ENCODE assay signal across 9 cellular contexts in genomic region chr19:38693380-38694223, GRCh38. TPM values are rescaled to one million over a fixed set of nuclear protein-coding genes. Genes with fewer than 3 reads are reported as not detected.
DNase-seq lines count a peak whose midpoint lies in the region; ATAC-seq, FAIRE-seq and TF ChIP-seq lines count a peak whose summit lies in the region.
"Had no signal": no experiment of that assay in that cellular context is flagged by ENCODE, and none has a peak within 500 bp of the region (broad histone marks: within the 10 kb centered on the region; RNA-seq: fewer than 3 reads in every experiment).

No MANE protein-coding gene starts in this region.

- no peak for ATAC-seq in HG03196 (IDR thresholded peaks at IDR 0.05; ENCODE audit: unreplicated experiment)

- DNase-seq in activated naive CD4-positive, alpha-beta T cell treated with Interleukin-2 at 50 U/mL for 16 hours = peak; percentile 41
- DNase-seq in activated naive CD4-positive, alpha-beta T cell (lab: John Stamatoyannopoulos, UW) = no peak
- DNase-seq in RCC 7860 (ENCODE audit: low spot score) = peak; percentile 97
- peak; percentile 84 for DNase-seq in bronchial epithelial cell (ENCODE audit: low read depth)
- peak; percentile 36 for DNase-seq in stromal cell of bone marrow (ENCODE audit: low read depth)
- DNase-seq in WERI-Rb-1 = no peak

- H3K27me3 ChIP-seq in bronchial epithelial cell (ENCODE audit: control insufficient read depth, insufficient read depth, low read length) (no peaks in the 10 kb centered on the region), layer of hippocampus (ENCODE audit: control insufficient read depth, insufficient read depth, low read length) (no peaks in the 10 kb centered on the region), WERI-Rb-1 (ENCODE audit: insufficient read depth, low read depth, severe bottlenecking) (no peaks in the 10 kb centered on the region)

- FAIRE-seq in RCC 7860 (lab: Jason Lieb, UNC) = peak; percentile 91
- no peak for FAIRE-seq in bronchial epithelial cell (lab: Jason Lieb, UNC)
- FAIRE-seq: colon had no signal

- no peak overlapping the region for H3K4me3 ChIP-seq in bronchial epithelial cell (ENCODE audit: low read depth, low read length)
- H3K4me3 ChIP-seq in WERI-Rb-1 (ENCODE audit: low read depth, low read length) = no peak overlapping the region

- peak overlapping the region; percentile 71 for H3K27ac ChIP-seq in layer of hippocampus (ENCODE audit: low read depth, low read length)
- no peak overlapping the region for H3K27ac ChIP-seq in WERI-Rb-1

- TF ChIP-seq CTCF in bronchial epithelial cell (IDR thresholded peaks at IDR 0.05; ENCODE audit: insufficient read depth, low read length, severe bottlenecking) (no peak), WERI-Rb-1 (IDR thresholded peaks at IDR 0.05; ENCODE audit: low read depth, low read length) (no peak)

- H3K9me3 ChIP-seq in WERI-Rb-1 (ENCODE audit: severe bottlenecking) = no peaks in the 10 kb centered on the region

- H3K36me3 ChIP-seq in bronchial epithelial cell (ENCODE audit: control insufficient read depth, insufficient read depth, low read length) = peaks cover 17% of the 10 kb centered on the region
- H3K36me3 ChIP-seq in WERI-Rb-1 = peaks cover 81% of the 10 kb centered on the region

RNA-seq across cellular contexts. Expression of gene ACTN4, which starts 46.2 kb away (rescaled TPM):
- total RNA-seq in bronchial epithelial cell = 130 and 135 TPM in 2 replicates

RNA-seq across cellular contexts. Expression of gene CAPN12, which starts 50.7 kb away (rescaled TPM):
- total RNA-seq in bronchial epithelial cell = 6.6 and 6.8 TPM in 2 replicates

Comparison
In these comparisons a context has a peak if more than half of its experiments do, and no peak if none do; other contexts are left out.
1. DNase-seq: peak in activated naive CD4-positive, alpha-beta T cell treated with Interleukin-2 at 50 U/mL for 16 hours (single experiment), RCC 7860 (single experiment), bronchial epithelial cell (single experiment) and stromal cell of bone marrow (single experiment); none in activated naive CD4-positive, alpha-beta T cell (0 of 4) and WERI-Rb-1 (single experiment).